Comparison of ENCODE assay signal across 1 cellular context in genomic region chr7:99455874-99456273, GRCh38.
TF ChIP-seq lines count a peak whose summit lies in the region.

No MANE protein-coding gene starts in this region.

TF ChIP-seq in HepG2, 621 proteins besides CTCF, POLR2A, EP300 and RAD21:
- no peak for TF ChIP-seq GATA4 (IDR thresholded peaks at IDR 0.05; ENCODE audit: borderline replicate concordance, low read depth)
- TF ChIP-seq AGO2 (optimal IDR thresholded peaks at IDR 0.05; ENCODE audit: low read depth, low read length), result peak; percentile 82
- TF ChIP-seq AGO1 (IDR thresholded peaks at IDR 0.05; ENCODE audit: low read depth, low read length, poor library complexity, severe bottlenecking), result peak; percentile 1
- peak; percentile 85 for TF ChIP-seq RBM22 (optimal IDR thresholded peaks at IDR 0.05; ENCODE audit: low read length)
- TF ChIP-seq ZSCAN9 (CRISPR knock-in tag; IDR thresholded peaks at IDR 0.05; ENCODE audit: borderline replicate concordance), result no peak
